ENCODE assay signal across 8 cellular contexts in genomic region chr17:36721560-36722120, GRCh38.
DNase-seq lines count a peak whose midpoint lies in the region; ATAC-seq and TF ChIP-seq lines count a peak whose summit lies in the region.

No MANE protein-coding gene starts in this region.

- no peak for TF ChIP-seq CTCF in fibroblast of pulmonary artery (IDR thresholded peaks at IDR 0.05; ENCODE audit: low read length, missing control alignments)

- peak overlapping the region; percentile 72 for H3K9ac ChIP-seq in NT2/D1 (ENCODE audit: insufficient read length, low read depth)

- no peaks in the 10 kb centered on the region for H3K9me3 ChIP-seq in NT2/D1 (ENCODE audit: insufficient read depth, low read length)

- H3K27ac Mint-ChIP-seq in stimulated activated naive CD8-positive, alpha-beta T cell treated with anti-CD3 and anti-CD28 coated beads, Interleukin-15, amount 100 ng/mL, for 72 hours: peak overlapping the region; percentile 97 to 98

- no peaks in the 10 kb centered on the region for H3K27me3 Mint-ChIP-seq in stimulated activated naive CD8-positive, alpha-beta T cell treated with anti-CD3 and anti-CD28 coated beads, Interleukin-15, amount 100 ng/mL, for 72 hours

- H3K4me1 ChIP-seq in NT2/D1 (ENCODE audit: insufficient read depth, insufficient read length): no peaks in the 10 kb centered on the region

- peak; percentile 77 for ATAC-seq in stimulated activated naive CD8-positive, alpha-beta T cell treated with anti-CD3 and anti-CD28 coated beads, Interleukin-15, amount 100 ng/mL, for 72 hours
- ATAC-seq in HG03196 (IDR thresholded peaks at IDR 0.05; ENCODE audit: unreplicated experiment) (no peak), HG03432 (IDR thresholded peaks at IDR 0.05; ENCODE audit: unreplicated experiment) (no peak), GM21576 (IDR thresholded peaks at IDR 0.05; ENCODE audit: unreplicated experiment) (no peak)

- no peaks in the 10 kb centered on the region for H3K9me3 Mint-ChIP-seq in stimulated activated naive CD8-positive, alpha-beta T cell treated with anti-CD3 and anti-CD28 coated beads, Interleukin-15, amount 100 ng/mL, for 72 hours

- H3K4me3 ChIP-seq in NT2/D1 (ENCODE audit: insufficient read length, low read depth) (peak overlapping the region; percentile 49), fibroblast of pulmonary artery (replicated peaks; ENCODE audit: low read depth, low read length) (peak overlapping the region; percentile 43)

- no peaks in the 10 kb centered on the region for H3K27me3 ChIP-seq in NT2/D1 (ENCODE audit: insufficient read depth, insufficient read length)

- no peaks in the 10 kb centered on the region for H3K36me3 ChIP-seq in NT2/D1 (ENCODE audit: insufficient read depth, insufficient read length, low read length)

- peaks cover 58% of the 10 kb centered on the region for H3K4me1 Mint-ChIP-seq in stimulated activated naive CD8-positive, alpha-beta T cell treated with anti-CD3 and anti-CD28 coated beads, Interleukin-15, amount 100 ng/mL, for 72 hours

- peak; percentile 12 for DNase-seq in activated naive CD4-positive, alpha-beta T cell treated with Interleukin-2 at 50 U/mL for 16 hours
- DNase-seq in activated naive CD4-positive, alpha-beta T cell (lab: John Stamatoyannopoulos, UW): no peak
- DNase-seq in NT2/D1 (ENCODE audit: low read depth, low spot score) (no peak), fibroblast of pulmonary artery (ENCODE audit: low read depth) (no peak)
- DNase-seq in stimulated activated naive CD8-positive, alpha-beta T cell treated with anti-CD3 and anti-CD28 coated beads, Interleukin-15, amount 100 ng/mL, for 72 hours: no peak

- H3K4me3 Mint-ChIP-seq in stimulated activated naive CD8-positive, alpha-beta T cell treated with anti-CD3 and anti-CD28 coated beads, Interleukin-15, amount 100 ng/mL, for 72 hours: peak overlapping the region; percentile 91 to 94
